8 cellular contexts compared by ENCODE assay signal in genomic region chr1:19445417-19446342, GRCh38. TPM values are rescaled to one million over a fixed set of nuclear protein-coding genes. Genes with fewer than 3 reads are reported as not detected.
DNase-seq lines count a peak whose midpoint lies in the region; ATAC-seq and TF ChIP-seq lines count a peak whose summit lies in the region.

No MANE protein-coding gene starts in this region.

- 68% methylated on average over 13 of the region's 13 CpGs for WGBS in HUES64
- 32 to 40% methylated on average over 12 to 13 of the region's 13 CpGs for WGBS in body of pancreas, 2 donors

- intact Hi-C loops in body of pancreas (cut with DNase I) (no loop called here), lower lobe of right lung (cut with DNase I) (no loop called here)

- ATAC-seq in body of pancreas (peak; percentile 43), lower lobe of right lung (peak; percentile 65 to 68), HG02938 (IDR thresholded peaks at IDR 0.05; ENCODE audit: unreplicated experiment) (no peak), HG03571 (IDR thresholded peaks at IDR 0.05; ENCODE audit: unreplicated experiment) (no peak)

- DNase-seq in BE2C (no peak), body of pancreas (peak in 3 of 4 donors; percentile 35 to 43 (median 36)), lower lobe of right lung (peak; percentile 63), DMS114 treated with DMSO at 0.1 percent for 48 hours (lab: John Stamatoyannopoulos, UW; ENCODE audit: unreplicated experiment) (no peak), T1000 (lab: John Stamatoyannopoulos, UW) (no peak)

- peak overlapping the region; percentile 19 for H3K27ac ChIP-seq in HUES64 (ENCODE audit: low read depth, low read length)
- H3K27ac ChIP-seq in body of pancreas = peak overlapping the region in 3 of 4 donors; percentile 16 to 65 (median 43)
- peak overlapping the region; percentile 65 for H3K27ac ChIP-seq in lower lobe of right lung

- H3K4me1 ChIP-seq in BE2C = peaks cover 8% of the 10 kb centered on the region
- H3K4me1 ChIP-seq in HUES64 (ENCODE audit: insufficient read depth, low read length) = peaks cover 32% of the 10 kb centered on the region
- H3K4me1 ChIP-seq in body of pancreas = peaks cover 18% of the 10 kb centered on the region
- H3K4me1 ChIP-seq in lower lobe of right lung = peaks cover 89% of the 10 kb centered on the region

- TF ChIP-seq CTCF in BE2C (IDR thresholded peaks at IDR 0.05; ENCODE audit: low read depth, low read length) (peak; percentile 45), body of pancreas (IDR thresholded peaks at IDR 0.05) (peak in 4 of 7 experiments; percentile 7 to 40 (median 22)), lower lobe of right lung (IDR thresholded peaks at IDR 0.05) (peak; percentile 20)

- H3K27me3 ChIP-seq in BE2C (no peaks in the 10 kb centered on the region), HUES64 (ENCODE audit: insufficient read depth, low read length) (no peaks in the 10 kb centered on the region), body of pancreas (no peaks in the 10 kb centered on the region), lower lobe of right lung (ENCODE audit: low read depth) (no peaks in the 10 kb centered on the region)

- no peak overlapping the region for H3K9ac ChIP-seq in HUES64 (ENCODE audit: low read depth, low read length)

- H3K36me3 ChIP-seq in BE2C (no peaks in the 10 kb centered on the region), HUES64 (ENCODE audit: insufficient read depth, low read length) (no peaks in the 10 kb centered on the region), body of pancreas (replicated peaks in 1 of 2; ENCODE audit: insufficient read depth in 1 of 2, low read depth in 2 of 2) (no peaks in the 10 kb centered on the region), lower lobe of right lung (no peaks in the 10 kb centered on the region)

- TF ChIP-seq POLR2A in body of pancreas (IDR thresholded peaks at IDR 0.05) = no peak

- H3K4me3 ChIP-seq in BE2C (ENCODE audit: low read depth, low read length) = no peak overlapping the region
- no peak overlapping the region for H3K4me3 ChIP-seq in HUES64 (ENCODE audit: low read length)
- no peak overlapping the region for H3K4me3 ChIP-seq in body of pancreas
- H3K4me3 ChIP-seq in lower lobe of right lung = no peak overlapping the region

- H3K9me3 ChIP-seq in BE2C = no peaks in the 10 kb centered on the region
- H3K9me3 ChIP-seq in HUES64 (ENCODE audit: insufficient read depth, low read depth, low read length) = no peaks in the 10 kb centered on the region
- no peaks in the 10 kb centered on the region for H3K9me3 ChIP-seq in body of pancreas
- no peaks in the 10 kb centered on the region for H3K9me3 ChIP-seq in lower lobe of right lung

RNA-seq across cellular contexts. Expression of gene CAPZB, which starts 39.7 kb away (rescaled TPM):
- 161 TPM for polyA plus RNA-seq in BE2C (2012; ENCODE audit: insufficient read depth, insufficient read length, low read depth)
- polyA plus RNA-seq in HUES64 (2013, experiment 1 of 2) = 288 TPM
- polyA plus RNA-seq in HUES64 (2013, experiment 2 of 2) = 278 TPM
- total RNA-seq in body of pancreas (10 to 100 TPM; 35.5 to 54.1 TPM), lower lobe of right lung (236 TPM)

Comparison
In these comparisons a context has a peak if more than half of its experiments do, and no peak if none do; other contexts are left out.
1. DNase-seq: peak in body of pancreas (3 of 4) and lower lobe of right lung (single experiment); none in BE2C (single experiment), DMS114 treated with DMSO at 0.1 percent for 48 hours (single experiment) and T1000 (single experiment).
2. ATAC-seq: peak in body of pancreas (single experiment) and lower lobe of right lung (2 of 2); none in HG02938 (single experiment) and HG03571 (single experiment).
3. Peak in every context shown above with its lines, with median percentiles within 50 percentile points of each other: CTCF ChIP-seq and H3K27ac ChIP-seq.